Comparison of ENCODE assay signal across 12 cellular contexts in genomic region chr18:79496237-79496977, GRCh38.
A peak's percentile ranks its signal among the peaks of the same experiment; 100 is the strongest.
DNase-seq lines count a peak whose midpoint lies in the region; ATAC-seq and TF ChIP-seq lines count a peak whose summit lies in the region.
"Had no signal": no experiment of that assay in that cellular context is flagged by ENCODE, and none has a peak within 500 bp of the region (broad histone marks: within the 10 kb centered on the region; RNA-seq: fewer than 3 reads in every experiment).

No MANE protein-coding gene starts in this region.

- no peak for DNase-seq in activated T-cell treated with anti-CD3 and anti-CD28 coated beads, Interleukin-2, amount 50 U/mL, for 24 hours
- DNase-seq in activated T-cell treated with anti-CD3 and anti-CD28 coated beads, Interleukin-2, amount 50 U/mL, for 48 hours = no peak
- no peak for DNase-seq in colonic mucosa
- peak; percentile 18 to 46 for DNase-seq in tibial artery
- DNase-seq in stimulated activated CD4-positive, alpha-beta T cell treated with anti-CD3 and anti-CD28 coated beads, Interleukin-4, amount 100 ng/mL, for 1 hour = no peak
- DNase-seq in H4 (ENCODE audit: low spot score) = no peak
- DNase-seq: HCEC 1CT, NCI-H526 treated with DMSO at 0.1 percent for 48 hours had no signal

- no peak overlapping the region for H3K4me3 ChIP-seq in colonic mucosa
- no peak overlapping the region for H3K4me3 ChIP-seq in mesodermal cell (ENCODE audit: extremely low read depth, insufficient read depth, low read length, poor library complexity, severe bottlenecking)
- H3K4me3 ChIP-seq in tibial artery = no peak overlapping the region
- H3K4me3 ChIP-seq: A549, thyroid gland had no signal

- no peaks in the 10 kb centered on the region for H3K9me3 ChIP-seq in colonic mucosa
- H3K9me3 ChIP-seq in mesodermal cell (ENCODE audit: control insufficient read depth, low read length) = peaks cover 20% of the 10 kb centered on the region
- peaks cover 0 to 10% (median 0%) of the 10 kb centered on the region in 3 donors for H3K9me3 ChIP-seq in tibial artery
- H3K9me3 ChIP-seq: A549, thyroid gland had no signal

- no peak overlapping the region for H3K4me3 Mint-ChIP-seq in activated T-cell treated with anti-CD3 and anti-CD28 coated beads, Interleukin-2, amount 50 U/mL, for 24 hours

- intact Hi-C loops in colonic mucosa (cut with DNase I) = no loop called here
- intact Hi-C loops in tibial artery (cut with DNase I; ENCODE audit: low total_unique reads) = no loop called here

- H3K27ac ChIP-seq in colonic mucosa (peak overlapping the region; percentile 2), mesodermal cell (ENCODE audit: low read depth, low read length, severe bottlenecking) (peak overlapping the region; percentile 82), tibial artery (no peak overlapping the region)
- H3K27ac ChIP-seq: A549, thyroid gland had no signal

- no peak for ATAC-seq in HG02981 (IDR thresholded peaks at IDR 0.05; ENCODE audit: unreplicated experiment)
- ATAC-seq: A549 had no signal

- no peak overlapping the region for H3K9ac ChIP-seq in colonic mucosa (ENCODE audit: low read depth in 2 of 2, low read length in 2 of 2)

- H3K4me1 ChIP-seq in colonic mucosa = no peaks in the 10 kb centered on the region
- peaks cover 14% of the 10 kb centered on the region for H3K4me1 ChIP-seq in mesodermal cell (ENCODE audit: control insufficient read depth, insufficient read depth, low read length, poor library complexity, severe bottlenecking)
- no peaks in the 10 kb centered on the region for H3K4me1 ChIP-seq in tibial artery
- H3K4me1 ChIP-seq: A549 had no signal

- no peaks in the 10 kb centered on the region for H3K27me3 Mint-ChIP-seq in activated T-cell treated with anti-CD3 and anti-CD28 coated beads, Interleukin-2, amount 50 U/mL, for 24 hours

- H3K36me3 Mint-ChIP-seq in activated T-cell treated with anti-CD3 and anti-CD28 coated beads, Interleukin-2, amount 50 U/mL, for 24 hours (ENCODE audit: low read depth) = peaks cover 81% of the 10 kb centered on the region

- H3K9me3 Mint-ChIP-seq in activated T-cell treated with anti-CD3 and anti-CD28 coated beads, Interleukin-2, amount 50 U/mL, for 24 hours = peaks cover 30% of the 10 kb centered on the region

- no peaks in the 10 kb centered on the region for H3K27me3 ChIP-seq in colonic mucosa
- H3K27me3 ChIP-seq in tibial artery = no peaks in the 10 kb centered on the region
- H3K27me3 ChIP-seq: thyroid gland had no signal

- H3K36me3 ChIP-seq in colonic mucosa (no peaks in the 10 kb centered on the region), mesodermal cell (ENCODE audit: control insufficient read depth, insufficient read depth, low read length) (peaks cover 51% of the 10 kb centered on the region), tibial artery (peaks cover 6 to 41% (median 33%) of the 10 kb centered on the region in 3 donors)
- H3K36me3 ChIP-seq: thyroid gland had no signal

- WGBS in mesodermal cell (ENCODE audit: insufficient coverage in 2 of 2), 2 experiments = 95 to 96% methylated on average over 29 of the region's 32 CpGs

- TF ChIP-seq CTCF in colonic mucosa (IDR thresholded peaks at IDR 0.05) = no peak
- TF ChIP-seq CTCF in tibial artery (IDR thresholded peaks at IDR 0.05) = no peak

- H3K4me1 Mint-ChIP-seq in activated T-cell treated with anti-CD3 and anti-CD28 coated beads, Interleukin-2, amount 50 U/mL, for 24 hours (ENCODE audit: low read depth) = peaks cover 26% of the 10 kb centered on the region

- H3K27ac Mint-ChIP-seq in activated T-cell treated with anti-CD3 and anti-CD28 coated beads, Interleukin-2, amount 50 U/mL, for 24 hours = peak overlapping the region; percentile 47

Comparison
In these comparisons a context has a peak if more than half of its experiments do, and no peak if none do; other contexts are left out.
1. DNase-seq: peak in tibial artery (2 of 2); none in activated T-cell treated with anti-CD3 and anti-CD28 coated beads, Interleukin-2, amount 50 U/mL, for 24 hours (single experiment), activated T-cell treated with anti-CD3 and anti-CD28 coated beads, Interleukin-2, amount 50 U/mL, for 48 hours (0 of 2), colonic mucosa (single experiment), stimulated activated CD4-positive, alpha-beta T cell treated with anti-CD3 and anti-CD28 coated beads, Interleukin-4, amount 100 ng/mL, for 1 hour (single experiment) and H4 (single experiment).
2. H3K27ac ChIP-seq: peak in colonic mucosa (single experiment) and mesodermal cell (single experiment); none in tibial artery (0 of 2).